In the genomic region with DNA sequence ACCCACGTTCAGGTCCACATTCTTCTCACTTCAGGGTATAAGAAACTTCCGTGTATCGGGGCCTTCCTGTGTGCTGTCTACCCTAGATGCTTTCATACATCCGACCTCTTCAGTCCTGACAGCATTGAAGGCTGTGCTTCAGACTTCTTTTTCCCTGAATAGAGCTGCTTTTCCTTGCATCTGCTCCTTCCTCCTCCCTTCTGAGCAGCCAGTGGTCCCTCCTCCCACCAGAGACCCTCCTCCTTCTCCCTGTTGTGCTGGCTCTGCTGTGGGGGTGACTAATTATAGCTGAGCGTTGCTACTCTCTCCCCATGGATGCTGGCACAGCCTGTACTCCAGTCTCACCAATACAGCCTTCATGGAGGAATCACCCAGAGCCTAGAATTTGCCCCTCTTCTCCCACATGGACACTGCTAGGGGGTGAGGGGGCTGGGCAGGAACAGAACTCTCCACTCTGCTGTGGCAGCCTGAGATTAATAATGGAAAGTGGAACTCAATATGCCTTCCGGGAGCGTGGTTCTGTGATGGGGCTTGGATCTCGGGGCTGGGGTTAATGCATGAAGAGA, we compare ENCODE assay signal across 11 cellular contexts. TPM values are rescaled to one million over a fixed set of nuclear protein-coding genes. Genes with fewer than 3 reads are reported as not detected.
DNase-seq lines count a peak whose midpoint lies in the region; ATAC-seq and TF ChIP-seq lines count a peak whose summit lies in the region.
"Had no signal": no experiment of that assay in that cellular context is flagged by ENCODE, and none has a peak within 500 bp of the region (broad histone marks: within the 10 kb centered on the region; RNA-seq: fewer than 3 reads in every experiment).

No MANE protein-coding gene starts in this region.

- no peak for ATAC-seq in GM19455 (IDR thresholded peaks at IDR 0.05; ENCODE audit: unreplicated experiment)

- WGBS in esophagus muscularis mucosa = 58% methylated on average over 8 of the region's 8 CpGs

- no peak overlapping the region for H3K27ac ChIP-seq in esophagus muscularis mucosa (replicated peaks in 1 of 4)
- H3K27ac ChIP-seq: HL-60, testis had no signal

- H3K36me3 ChIP-seq in ES-I3 (ENCODE audit: insufficient read depth, low read length) (no peaks in the 10 kb centered on the region), esophagus muscularis mucosa (no peaks in the 10 kb centered on the region)

- H3K9me3 ChIP-seq in ES-I3 (ENCODE audit: control insufficient read depth, insufficient read depth, low read length) (no peaks in the 10 kb centered on the region), esophagus muscularis mucosa (no peaks in the 10 kb centered on the region)
- H3K9me3 ChIP-seq: testis had no signal

- peak overlapping the region; percentile 96; the same call in 1 of the 2 replicates for H3K9ac ChIP-seq in ES-I3 (ENCODE audit: low read depth, low read length)

- TF ChIP-seq CTCF in osteocyte (IDR thresholded peaks at IDR 0.05) = no peak
- no peak for TF ChIP-seq CTCF in esophagus muscularis mucosa (IDR thresholded peaks at IDR 0.05)

- DNase-seq in NCI-H2227 treated with DMSO at 0.1 percent for 48 hours (lab: John Stamatoyannopoulos, UW) = peak; percentile 40
- DNase-seq in osteocyte (ENCODE audit: extremely low spot score, unreplicated experiment) = no peak
- no peak for DNase-seq in esophagus muscularis mucosa (ENCODE audit: extremely low spot score)
- no peak for DNase-seq in T1000 (lab: John Stamatoyannopoulos, UW)
- DNase-seq: midbrain, SW 1271, testis had no signal

- H3K4me1 Mint-ChIP-seq in dendritic cell treated with granulocyte-macrophage colony-stimulating factor and Interleukin-4, amounts not matched to agents 40 ng/mL and 50 ng/mL, for 4 days (ENCODE audit: low read depth) = peaks cover 37% of the 10 kb centered on the region
- peaks cover 31% of the 10 kb centered on the region for H3K4me1 Mint-ChIP-seq in osteocyte (ENCODE audit: unreplicated experiment)

- H3K27me3 Mint-ChIP-seq in dendritic cell treated with granulocyte-macrophage colony-stimulating factor and Interleukin-4, amounts not matched to agents 40 ng/mL and 50 ng/mL, for 4 days = peaks cover 38% of the 10 kb centered on the region
- H3K27me3 Mint-ChIP-seq in osteocyte (ENCODE audit: unreplicated experiment) = no peaks in the 10 kb centered on the region

- H3K27me3 ChIP-seq in esophagus muscularis mucosa = peaks cover 0 to 53% (median 9%) of the 10 kb centered on the region in 4 donors
- H3K27me3 ChIP-seq: testis had no signal

- H3K9me3 Mint-ChIP-seq in dendritic cell treated with granulocyte-macrophage colony-stimulating factor and Interleukin-4, amounts not matched to agents 40 ng/mL and 50 ng/mL, for 4 days = no peaks in the 10 kb centered on the region
- no peaks in the 10 kb centered on the region for H3K9me3 Mint-ChIP-seq in osteocyte (ENCODE audit: unreplicated experiment)

- peak overlapping the region; percentile 59 for H3K4me3 Mint-ChIP-seq in dendritic cell treated with granulocyte-macrophage colony-stimulating factor and Interleukin-4, amounts not matched to agents 40 ng/mL and 50 ng/mL, for 4 days
- peak overlapping the region; percentile 73 for H3K4me3 Mint-ChIP-seq in osteocyte (ENCODE audit: unreplicated experiment)

- intact Hi-C loops in dendritic cell treated with granulocyte-macrophage colony-stimulating factor and Interleukin-4, amounts not matched to agents 40 ng/mL and 50 ng/mL, for 4 days (cut with micrococcal nuclease) = no loop called here
- intact Hi-C loops in esophagus muscularis mucosa (cut with DNase I) = no loop called here

- TF ChIP-seq EP300 in esophagus muscularis mucosa (IDR thresholded peaks at IDR 0.05) = no peak

- H3K4me3 ChIP-seq in esophagus muscularis mucosa = no peak overlapping the region

- peaks cover 10% of the 10 kb centered on the region for H3K36me3 Mint-ChIP-seq in dendritic cell treated with granulocyte-macrophage colony-stimulating factor and Interleukin-4, amounts not matched to agents 40 ng/mL and 50 ng/mL, for 4 days (ENCODE audit: low read depth)
- H3K36me3 Mint-ChIP-seq in osteocyte (ENCODE audit: unreplicated experiment) = no peaks in the 10 kb centered on the region

- H3K4me1 ChIP-seq in ES-I3 (ENCODE audit: insufficient read depth, low read length) = peaks cover 16% of the 10 kb centered on the region
- peaks cover 32 to 47% (median 40%) of the 10 kb centered on the region in 4 donors for H3K4me1 ChIP-seq in esophagus muscularis mucosa

- TF ChIP-seq POLR2A in esophagus muscularis mucosa (IDR thresholded peaks at IDR 0.05; ENCODE audit: low read depth) = no peak

- H3K27ac Mint-ChIP-seq in dendritic cell treated with granulocyte-macrophage colony-stimulating factor and Interleukin-4, amounts not matched to agents 40 ng/mL and 50 ng/mL, for 4 days = no peak overlapping the region
- H3K27ac Mint-ChIP-seq in osteocyte (ENCODE audit: unreplicated experiment) = peak overlapping the region; percentile 38

RNA-seq across cellular contexts. Expression of a gene that starts 1.1 kb away (rescaled TPM):
- total RNA-seq in osteocyte (4.2 and 4.4 TPM in 2 replicates), esophagus muscularis mucosa (under 1 TPM; 0.13 to 0.69 (median 0.37) TPM)

RNA-seq across cellular contexts. Expression of a gene that starts 2.6 kb away (rescaled TPM):
- 60.0 and 71.7 TPM in 2 replicates for total RNA-seq in osteocyte
- total RNA-seq in esophagus muscularis mucosa = 10 to 100 TPM in 2 of 4 donors, 1 to 10 TPM in 2; 8.0 to 15.6 (median 10.0) TPM

RNA-seq across cellular contexts. Expression of a gene that starts 22.9 kb away (rescaled TPM):
- total RNA-seq in osteocyte (41.0 and 44.5 TPM in 2 replicates), esophagus muscularis mucosa (10 to 100 TPM; 19.5 to 26.7 (median 23.8) TPM)

RNA-seq across cellular contexts. Expression of a gene that starts 29.5 kb away (rescaled TPM):
- total RNA-seq in osteocyte = 10.1 and 11.4 TPM in 2 replicates
- total RNA-seq in esophagus muscularis mucosa = 1 to 10 TPM; 3.0 to 8.7 (median 3.2) TPM

RNA-seq across cellular contexts. Expression of a gene that starts 50.9 kb away (rescaled TPM):
- 1.7 and 2.1 TPM in 2 replicates for total RNA-seq in osteocyte
- under 1 TPM; 0.33 to 0.83 (median 0.60) TPM for total RNA-seq in esophagus muscularis mucosa
